In genomic region chr1:32014937-32015363, GRCh38 we compare ENCODE assay signal across 8 cellular contexts. TPM values are rescaled to one million over a fixed set of nuclear protein-coding genes. Genes with fewer than 3 reads are reported as not detected.
DNase-seq lines count a peak whose midpoint lies in the region; ATAC-seq, FAIRE-seq and TF ChIP-seq lines count a peak whose summit lies in the region.

No MANE protein-coding gene starts in this region.

- H4K20me1 ChIP-seq in K562 (replicated peaks; ENCODE audit: control insufficient read depth, insufficient read depth, low read length) = peaks cover 27% of the 10 kb centered on the region

- H3K4me3 Mint-ChIP-seq in HFFc6 = peak overlapping the region; percentile 97

- H3K4me1 Mint-ChIP-seq in HFFc6 (ENCODE audit: low read depth) = peaks cover 28% of the 10 kb centered on the region

- TF ChIP-seq CTCF in 22Rv1 (IDR thresholded peaks at IDR 0.05) (no peak), HFFc6 (IDR thresholded peaks at IDR 0.05) (no peak), K562 (IDR thresholded peaks at IDR 0.05 in 2 of 3, conservative IDR thresholded peaks at IDR 0.05 in 1 of 3; ENCODE audit: insufficient read depth in 2 of 3, low read depth in 1 of 3, low read length in 3 of 3) (no peak), vagina (IDR thresholded peaks at IDR 0.05) (no peak), D721Med (IDR thresholded peaks at IDR 0.05; ENCODE audit: insufficient read depth, missing control alignments) (no peak)

- H3K9me1 ChIP-seq in K562 (ENCODE audit: control insufficient read depth, insufficient read depth, low read length) = no peaks in the 10 kb centered on the region

- TF ChIP-seq EP300 in K562 (IDR thresholded peaks at IDR 0.05; ENCODE audit: low read length) = no peak

- H3K36me3 ChIP-seq in K562 (ENCODE audit: control insufficient read depth, insufficient read depth, low read length) (peaks cover 32% of the 10 kb centered on the region), vagina (no peaks in the 10 kb centered on the region)

- H2AFZ ChIP-seq in K562 (ENCODE audit: low read depth, low read length) = no peak overlapping the region

- under 1% methylated on average over 14 of the region's 14 CpGs for WGBS in K562 (ENCODE audit: insufficient coverage, low coverage, missing lambda C conversion rate)

- peaks cover 62% of the 10 kb centered on the region for H3K79me2 ChIP-seq in K562 (ENCODE audit: control insufficient read depth, insufficient read depth, low read length)

- no peaks in the 10 kb centered on the region for H3K9me3 ChIP-seq in K562 (replicated peaks; ENCODE audit: control insufficient read depth, insufficient read depth, low read depth, low read length)
- H3K9me3 ChIP-seq in vagina = no peaks in the 10 kb centered on the region

- TF ChIP-seq RAD21 in K562 (CRISPR knock-in tag; conservative IDR thresholded peaks at IDR 0.05 in 1 of 2, IDR thresholded peaks at IDR 0.05 in 1 of 2) = no peak

- in situ Hi-C loops in K562 (cut with MboI) = no loop called here

- no peaks in the 10 kb centered on the region for H3K27me3 ChIP-seq in K562 (ENCODE audit: control insufficient read depth in 2 of 2, insufficient read depth in 2 of 2, low read length in 2 of 2)
- H3K27me3 ChIP-seq in vagina = no peaks in the 10 kb centered on the region

- H3K27ac Mint-ChIP-seq in HFFc6 = peak overlapping the region; percentile 90

- DNase-seq in HFFc6 (no peak), K562 (ENCODE audit: extremely low read depth in 1 of 4, low spot score in 3 of 4) (no peak), medulla oblongata (ENCODE audit: extremely low spot score) (peak; percentile 32), vagina (ENCODE audit: extremely low spot score in 2 of 2) (no peak), DMS153 (lab: John Stamatoyannopoulos, UW) (no peak), D721Med (ENCODE audit: insufficient read length, low spot score) (no peak), globus pallidus (ENCODE audit: low spot score) (no peak)

- TSS peak; percentile 47 for BruUV-seq in K562 (replicated peaks; lab: Mats Ljungman, UMichigan)

- peaks cover 4% of the 10 kb centered on the region; the same call in 1 of the 2 replicates for H3K27me3 Mint-ChIP-seq in HFFc6 (ENCODE audit: insufficient read depth)

- peaks cover 20 to 41% of the 10 kb centered on the region in 2 experiments; a peak in 4 of 5 replicates for H3K4me1 ChIP-seq in K562 (replicated peaks in 1 of 2; ENCODE audit: control insufficient read depth in 2 of 2, insufficient read depth in 2 of 2, low read length in 2 of 2)
- H3K4me1 ChIP-seq in vagina = peaks cover 59% of the 10 kb centered on the region

- peak; percentile 4 for ATAC-seq in K562

- H3K4me3 ChIP-seq in K562 (peak overlapping the region; percentile 82), vagina (peak overlapping the region; percentile 89 to 95)

- TF ChIP-seq POLR2A in K562 (conservative IDR thresholded peaks at IDR 0.05) = no peak
- TF ChIP-seq POLR2A in vagina (IDR thresholded peaks at IDR 0.05) = no peak

- H3K36me3 Mint-ChIP-seq in HFFc6 (ENCODE audit: low read depth) = peaks cover 24% of the 10 kb centered on the region

- H3K9me3 Mint-ChIP-seq in HFFc6 = no peaks in the 10 kb centered on the region

- peak overlapping the region; percentile 87 for H3K4me2 ChIP-seq in K562 (ENCODE audit: insufficient read depth, low read length)

- H3K27ac ChIP-seq in 22Rv1 (peak overlapping the region; percentile 97), K562 (ENCODE audit: extremely low read depth, low read depth, low read length) (peak overlapping the region; percentile 95), vagina (peak overlapping the region; percentile 98)

- H3K9ac ChIP-seq in K562 (ENCODE audit: insufficient read depth in 1 of 2, low read depth in 2 of 2, low read length in 2 of 2) = peak overlapping the region; percentile 96 to 98

- FAIRE-seq in K562 (lab: Jason Lieb, UNC) = no peak
- no peak for FAIRE-seq in D721Med (lab: Jason Lieb, UNC)

- intact Hi-C loops in K562 (cut with micrococcal nuclease) = loop anchor here (5.0 to 10.0 kb wide), 2 partner anchors 38 to 170 kb away; no protein-coding TSS in a partner anchor
- intact Hi-C loops in vagina (cut with DNase I) = no loop called here

- CTCF ChIA-PET in K562 (lab: Yijun Ruan, JAX; ENCODE audit: low intra/inter-chr PET ratio) = interaction anchor here (0.6 kb wide), 1 partner anchor 70 kb away, joined by 3 read pairs; no protein-coding TSS in a partner anchor

- POLR2A ChIA-PET in K562 (lab: Yijun Ruan, JAX) = interaction anchor here (0.7 to 2.4 kb wide), 7 partner anchors 9 to 200 kb away, joined by 3 to 15 read pairs (median 3); no protein-coding TSS in a partner anchor

TF ChIP-seq in K562, 482 proteins besides CTCF, POLR2A, EP300 and RAD21 (continues in another document):
- peak; percentile 55; the same call in 1 of the 2 replicates for TF ChIP-seq POLR2H (tag; IDR thresholded peaks at IDR 0.05; ENCODE audit: low read depth)
- 0 out of 2 replicates have a peak, but pooled peaks have one; percentile 7 for TF ChIP-seq MYC (IDR thresholded peaks at IDR 0.05; ENCODE audit: low read depth, low read length)
- TF ChIP-seq MYC (CRISPR knock-in tag; IDR thresholded peaks at IDR 0.05; ENCODE audit: borderline replicate concordance, low read depth) = no peak
- TF ChIP-seq SMARCE1 (IDR thresholded peaks at IDR 0.05) = peak; percentile 11; the same call in 1 of the 2 replicates
- peak; percentile 9; the same call in 1 of the 2 replicates for TF ChIP-seq SMARCA5 (IDR thresholded peaks at IDR 0.05)

RNA-seq across cellular contexts. Expression of gene KHDRBS1, which starts 1.3 kb away (rescaled TPM):
- 100 to 1,000 TPM; 119 to 160 (median 148) TPM for total RNA-seq in HFFc6 (2021; fragmentation: NEBNext Ultra II Directional; extraction: Animal tissue kit (Norgen Biotek cat#: 25700))
- 35.0 and 69.1 TPM in 2 replicates for total RNA-seq in K562 (2011; cell fraction: chromatin; rRNA removed; ENCODE audit: low replicate concordance)
- total RNA-seq in K562 (2011; cell fraction: nucleolus; rRNA removed) = 25.7 and 30.0 TPM in 2 replicates
- total RNA-seq in K562 (2011; cell fraction: nucleoplasm; rRNA removed) = 48.0 and 76.6 TPM in 2 replicates
- total RNA-seq in K562 (2014; rRNA removed) (119 and 120 TPM in 2 replicates), K562 (2014; rRNA removed; fragmentation: Illumina TruSeq; extraction: Trizol) (114 and 125 TPM in 2 replicates), K562 (2015; rRNA removed; fragmentation: Illumina TruSeq; extraction: Trizol) (97.2 and 102 TPM in 2 replicates), K562 (2021) (234 and 257 TPM in 2 replicates), vagina (104 TPM)
- polyA plus RNA-seq in K562 (2011; rRNA removed) (53.7 and 55.5 TPM in 2 replicates), K562 (2014; fragmentation: Illumina TruSeq; extraction: Trizol) (199 and 203 TPM in 2 replicates), K562 (2014; fragmentation: Nextera tagmentation; extraction: Ambion mirVana) (10 to 100 TPM; 48.4 to 53.2 TPM), K562 (2014; rRNA removed) (116 and 140 TPM in 2 replicates)
- polyA plus RNA-seq in K562 (2011; cell fraction: cytosol; rRNA removed) = 42.2 and 48.3 TPM in 2 replicates
- 41.0 and 48.4 TPM in 2 replicates for polyA plus RNA-seq in K562 (2011; cell fraction: nucleus; rRNA removed)
- polyA plus RNA-seq in K562 (2012) = 191 and 193 TPM in 2 replicates
- 36.1 and 52.7 TPM in 2 replicates for polyA minus RNA-seq in K562 (2011; rRNA and poly(A)+ RNA removed)
- polyA minus RNA-seq in K562 (2011; cell fraction: cytosol; rRNA and poly(A)+ RNA removed) = 70.3 and 82.8 TPM in 2 replicates
- polyA minus RNA-seq in K562 (2011; cell fraction: nucleus; rRNA and poly(A)+ RNA removed) = 17.4 and 34.9 TPM in 2 replicates

RNA-seq across cellular contexts. Expression of gene TMEM39B, which starts 57.8 kb away (rescaled TPM):
- 10 to 100 TPM; 17.6 to 23.2 (median 20.8) TPM for total RNA-seq in HFFc6 (2021; fragmentation: NEBNext Ultra II Directional; extraction: Animal tissue kit (Norgen Biotek cat#: 25700))
- 12.4 and 38.5 TPM in 2 replicates for total RNA-seq in K562 (2011; cell fraction: chromatin; rRNA removed; ENCODE audit: low replicate concordance)
- total RNA-seq in K562 (2011; cell fraction: nucleolus; rRNA removed) = 42.0 and 48.5 TPM in 2 replicates
- total RNA-seq in K562 (2011; cell fraction: nucleoplasm; rRNA removed) = 31.2 and 37.3 TPM in 2 replicates
- 6.0 and 9.5 TPM in 2 replicates for total RNA-seq in K562 (2014; rRNA removed)
- total RNA-seq in K562 (2014; rRNA removed; fragmentation: Illumina TruSeq; extraction: Trizol) = 4.9 and 6.9 TPM in 2 replicates
- total RNA-seq in K562 (2015; rRNA removed; fragmentation: Illumina TruSeq; extraction: Trizol) = 10.9 and 11.0 TPM in 2 replicates
- total RNA-seq in K562 (2021) = 28.5 and 29.3 TPM in 2 replicates
- 9.7 and 22.5 TPM in 2 replicates for polyA plus RNA-seq in K562 (2011; rRNA removed)
- polyA plus RNA-seq in K562 (2011; cell fraction: cytosol; rRNA removed) = 35.8 and 45.0 TPM in 2 replicates
- polyA plus RNA-seq in K562 (2011; cell fraction: nucleus; rRNA removed) = 26.6 and 34.6 TPM in 2 replicates
- polyA plus RNA-seq in K562 (2012) = 27.8 and 28.1 TPM in 2 replicates
- polyA plus RNA-seq in K562 (2014; fragmentation: Illumina TruSeq; extraction: Trizol) = 17.4 and 17.7 TPM in 2 replicates
- 1 to 10 TPM in 1 of 2 experiments, under 1 TPM in 1; 0.92 to 3.5 TPM for polyA plus RNA-seq in K562 (2014; fragmentation: Nextera tagmentation; extraction: Ambion mirVana)
- 10.9 and 12.2 TPM in 2 replicates for polyA plus RNA-seq in K562 (2014; rRNA removed)
- polyA minus RNA-seq in K562 (2011; rRNA and poly(A)+ RNA removed) = 12.3 and 16.2 TPM in 2 replicates
- 24.0 and 24.4 TPM in 2 replicates for polyA minus RNA-seq in K562 (2011; cell fraction: cytosol; rRNA and poly(A)+ RNA removed)
- 11.2 and 12.8 TPM in 2 replicates for polyA minus RNA-seq in K562 (2011; cell fraction: nucleus; rRNA and poly(A)+ RNA removed)
- 8.3 TPM for total RNA-seq in vagina
